ENCODE assay signal across 10 cellular contexts in genomic region chr6:51753635-51754034, GRCh38.
DNase-seq lines count a peak whose midpoint lies in the region; ATAC-seq and TF ChIP-seq lines count a peak whose summit lies in the region.
"Had no signal": no experiment of that assay in that cellular context is flagged by ENCODE, and none has a peak within 500 bp of the region (broad histone marks: within the 10 kb centered on the region; RNA-seq: fewer than 3 reads in every experiment).

No MANE protein-coding gene starts in this region.

- WGBS in body of pancreas, 2 donors = 32 to 44% methylated on average over 6 of the region's 6 CpGs
- 53% methylated on average over 6 of the region's 6 CpGs for WGBS in suprapubic skin

- H3K36me3 ChIP-seq in body of pancreas (replicated peaks in 1 of 2; ENCODE audit: insufficient read depth in 1 of 2, low read depth in 2 of 2) (no peaks in the 10 kb centered on the region), suprapubic skin (no peaks in the 10 kb centered on the region)

- TF ChIP-seq CTCF in HL-60 (IDR thresholded peaks at IDR 0.05; ENCODE audit: insufficient read depth, low read length) (peak; percentile 20), body of pancreas (IDR thresholded peaks at IDR 0.05) (peak in 3 of 7 experiments; percentile 16 to 32 (median 31)), suprapubic skin (IDR thresholded peaks at IDR 0.05) (peak in 1 of 2 donors; percentile 13)

- intact Hi-C loops in body of pancreas (cut with DNase I) = no loop called here

- no peak for TF ChIP-seq POLR2A in body of pancreas (IDR thresholded peaks at IDR 0.05)
- no peak for TF ChIP-seq POLR2A in suprapubic skin (IDR thresholded peaks at IDR 0.05)

- H3K9me3 ChIP-seq in body of pancreas = no peaks in the 10 kb centered on the region
- no peaks in the 10 kb centered on the region for H3K9me3 ChIP-seq in suprapubic skin

- H3K27me3 ChIP-seq in HL-60 (ENCODE audit: insufficient read depth, poor library complexity, severe bottlenecking) (no peaks in the 10 kb centered on the region), body of pancreas (no peaks in the 10 kb centered on the region), suprapubic skin (no peaks in the 10 kb centered on the region)

- ATAC-seq in body of pancreas = no peak
- ATAC-seq in HG02938 (IDR thresholded peaks at IDR 0.05; ENCODE audit: unreplicated experiment) = no peak

- DNase-seq in NCI-H1436 (lab: John Stamatoyannopoulos, UW) (peak; percentile 0), NCI-H1436 treated with DMSO at 0.1 percent for 48 hours (lab: John Stamatoyannopoulos, UW) (no peak), HL-60 (ENCODE audit: low read depth in 1 of 2, low spot score in 1 of 2) (no peak), body of pancreas (peak; percentile 13 to 32 (median 26)), pons (ENCODE audit: low spot score) (peak; percentile 2), suprapubic skin (ENCODE audit: low spot score in 2 of 2) (no peak), NCI-H226 (no peak)
- DNase-seq: NCI-H345 had no signal

- no peak overlapping the region for H3K27ac ChIP-seq in HL-60 (replicated peaks)
- no peak overlapping the region for H3K27ac ChIP-seq in body of pancreas
- no peak overlapping the region for H3K27ac ChIP-seq in suprapubic skin
- H3K27ac ChIP-seq: parathyroid adenoma had no signal

- H3K4me3 ChIP-seq in HL-60 (replicated peaks; ENCODE audit: insufficient read depth, low read length) (no peak overlapping the region), body of pancreas (no peak overlapping the region), suprapubic skin (no peak overlapping the region)

- H3K4me1 ChIP-seq in body of pancreas (no peaks in the 10 kb centered on the region), suprapubic skin (no peaks in the 10 kb centered on the region)
- H3K4me1 ChIP-seq: parathyroid adenoma had no signal

- TF ChIP-seq EP300 in suprapubic skin (IDR thresholded peaks at IDR 0.05) = no peak

Comparison
In these comparisons a context has a peak if more than half of its experiments do, and no peak if none do; other contexts are left out.
1. DNase-seq: peak in NCI-H1436 (single experiment), body of pancreas (4 of 4) and pons (single experiment); none in NCI-H1436 treated with DMSO at 0.1 percent for 48 hours (single experiment), HL-60 (0 of 2), suprapubic skin (0 of 2) and NCI-H226 (single experiment).